In the genomic region with DNA sequence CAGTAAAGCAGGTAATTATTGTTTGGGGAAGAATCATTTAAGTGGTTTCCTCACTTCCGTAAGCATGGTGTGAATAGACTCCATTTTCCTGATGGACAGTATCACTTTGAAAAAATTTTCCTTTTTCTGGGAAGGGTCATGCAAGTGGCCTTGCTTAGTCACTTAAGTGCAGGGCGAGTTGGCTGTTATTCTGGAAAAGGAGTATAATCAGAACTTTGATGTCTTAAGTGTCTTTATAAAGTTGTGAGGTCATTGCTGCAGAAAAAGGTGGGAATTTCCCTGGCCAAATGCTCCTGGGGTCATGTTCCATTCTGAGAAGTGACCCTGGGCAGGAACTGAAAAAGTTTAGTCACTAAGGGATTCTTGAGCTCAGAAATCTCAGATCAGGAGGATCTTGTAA, we compare ENCODE assay signal across 1 cellular context.
TF ChIP-seq lines count a peak whose summit lies in the region.

No MANE protein-coding gene starts in this region.

TF ChIP-seq in HCT116, 20 proteins besides CTCF, POLR2A, EP300 and RAD21 (continued from another document):
- TF ChIP-seq, protein P1, sequence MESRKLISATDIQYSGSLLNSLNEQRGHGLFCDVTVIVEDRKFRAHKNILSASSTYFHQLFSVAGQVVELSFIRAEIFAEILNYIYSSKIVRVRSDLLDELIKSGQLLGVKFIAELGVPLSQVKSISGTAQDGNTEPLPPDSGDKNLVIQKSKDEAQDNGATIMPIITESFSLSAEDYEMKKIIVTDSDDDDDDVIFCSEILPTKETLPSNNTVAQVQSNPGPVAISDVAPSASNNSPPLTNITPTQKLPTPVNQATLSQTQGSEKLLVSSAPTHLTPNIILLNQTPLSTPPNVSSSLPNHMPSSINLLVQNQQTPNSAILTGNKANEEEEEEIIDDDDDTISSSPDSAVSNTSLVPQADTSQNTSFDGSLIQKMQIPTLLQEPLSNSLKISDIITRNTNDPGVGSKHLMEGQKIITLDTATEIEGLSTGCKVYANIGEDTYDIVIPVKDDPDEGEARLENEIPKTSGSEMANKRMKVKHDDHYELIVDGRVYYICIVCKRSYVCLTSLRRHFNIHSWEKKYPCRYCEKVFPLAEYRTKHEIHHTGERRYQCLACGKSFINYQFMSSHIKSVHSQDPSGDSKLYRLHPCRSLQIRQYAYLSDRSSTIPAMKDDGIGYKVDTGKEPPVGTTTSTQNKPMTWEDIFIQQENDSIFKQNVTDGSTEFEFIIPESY (IDR thresholded peaks at IDR 0.05; ENCODE audit: extremely low read depth, insufficient replicate concordance, low read length), result no peak
